23 cellular contexts compared by ENCODE assay signal in genomic region chr1:63843884-63844283, GRCh38.
DNase-seq lines count a peak whose midpoint lies in the region; ATAC-seq, FAIRE-seq and TF ChIP-seq lines count a peak whose summit lies in the region.
"Had no signal": no experiment of that assay in that cellular context is flagged by ENCODE, and none has a peak within 500 bp of the region (broad histone marks: within the 10 kb centered on the region; RNA-seq: fewer than 3 reads in every experiment).

No MANE protein-coding gene starts in this region.

- H3K18ac ChIP-seq in IMR-90 (ENCODE audit: low read depth, low read length), result no peak overlapping the region
- H3K18ac ChIP-seq in neuronal stem cell (ENCODE audit: low read length), result no peak overlapping the region
- H3K18ac ChIP-seq in mesenchymal stem cell (ENCODE audit: low read depth in 1 of 2, low read length in 2 of 2), result no peak overlapping the region

- dilution Hi-C loops in IMR-90 (cut with HindIII; ENCODE audit: low sequenced_read_pairs, unreplicated experiment), result no loop called here

- H2AK5ac ChIP-seq in IMR-90 (ENCODE audit: low read depth, low read length) (no peak overlapping the region), neuronal stem cell (ENCODE audit: low read depth, low read length) (no peak overlapping the region), mesenchymal stem cell (ENCODE audit: low read length, severe bottlenecking) (no peak overlapping the region)

- H2BK5ac ChIP-seq in IMR-90 (ENCODE audit: low read depth, low read length, poor library complexity, severe bottlenecking) (no peak overlapping the region), neuronal stem cell (ENCODE audit: low read length) (no peak overlapping the region), mesenchymal stem cell (ENCODE audit: low read depth, low read length, poor library complexity, severe bottlenecking) (no peak overlapping the region)

- DNase-seq in Caki2 (ENCODE audit: low read depth) (peak; percentile 11), IMR-90 (no peak), WTC11 (ENCODE audit: low spot score) (no peak), kidney tubule cell (ENCODE audit: low spot score) (peak; percentile 51), neuronal stem cell (ENCODE audit: low spot score) (no peak), H54 (ENCODE audit: insufficient read length, low spot score) (no peak), H4 (ENCODE audit: low spot score) (no peak), mesenchymal stem cell (no peak)
- DNase-seq: ACHN; activated CD4-positive, alpha-beta T cell treated with anti-CD3 and anti-CD28 coated beads, Interleukin-2, amount 50 U/mL, for 48 hours; activated effector memory CD4-positive, alpha-beta T cell treated with anti-CD3 and anti-CD28 coated beads, Interleukin-2, amount 50 U/mL, for 16 hours; adrenal gland; GOT3; kidney glomerular epithelial cell; naive thymus-derived CD8-positive, alpha-beta T cell; NCI-H1105 treated with DMSO at 0.1 percent for 48 hours; SIG-M5; sigmoid colon had no signal

- no peak for TF ChIP-seq RAD21 in IMR-90 (IDR thresholded peaks at IDR 0.05; ENCODE audit: low read length)

- H2BK12ac ChIP-seq in neuronal stem cell (ENCODE audit: low read length) (no peak overlapping the region), mesenchymal stem cell (ENCODE audit: low read length in 2 of 2) (no peak overlapping the region)

- H3K4me1 Mint-ChIP-seq in WTC11, result peaks cover 91% of the 10 kb centered on the region
- H3K4me1 Mint-ChIP-seq: memory B cell; naive thymus-derived CD8-positive, alpha-beta T cell had no signal

- no peak for FAIRE-seq in H54 (lab: Jason Lieb, UNC)

- H3K9me3 ChIP-seq in IMR-90 (ENCODE audit: control insufficient read depth, insufficient read depth, low read length), result no peaks in the 10 kb centered on the region
- H3K9me3 ChIP-seq in neuronal stem cell (replicated peaks in 1 of 2; ENCODE audit: control insufficient read depth in 2 of 2, insufficient read depth in 1 of 2, low read depth in 1 of 2, low read length in 2 of 2), result no peaks in the 10 kb centered on the region
- H3K9me3 ChIP-seq in mesenchymal stem cell (ENCODE audit: control insufficient read depth, low read length), result no peaks in the 10 kb centered on the region
- H3K9me3 ChIP-seq: adrenal gland, breast epithelium, sigmoid colon had no signal

- no peak overlapping the region for H4K5ac ChIP-seq in IMR-90 (ENCODE audit: low read depth, low read length)

- no peak overlapping the region; the same call in 1 of the 2 replicates for H3K4me3 Mint-ChIP-seq in WTC11
- H3K4me3 Mint-ChIP-seq: CD14-positive monocyte; memory B cell; naive thymus-derived CD8-positive, alpha-beta T cell had no signal

- H3K36me3 Mint-ChIP-seq in WTC11, result no peaks in the 10 kb centered on the region
- H3K36me3 Mint-ChIP-seq: CD14-positive monocyte; memory B cell; naive thymus-derived CD8-positive, alpha-beta T cell had no signal

- POLR2A ChIA-PET in IMR-90 (lab: Charles Lee; ENCODE audit: unreplicated experiment) (no interaction called here), WTC11 (lab: Charles Lee) (no interaction called here)

- no peak overlapping the region for H3K56ac ChIP-seq in IMR-90 (ENCODE audit: extremely low read depth, insufficient read depth, low read length)

- H3K27me3 Mint-ChIP-seq in WTC11 (ENCODE audit: low read depth), result no peaks in the 10 kb centered on the region

- H2AK9ac ChIP-seq in IMR-90 (replicated peaks; ENCODE audit: low read depth, low read length, poor library complexity), result peak overlapping the region; percentile 15

- in situ Hi-C loops in Caki2 (cut with HindIII; ENCODE audit: low pct_unique_long_range_greater_than_20kb, low sequenced_read_pairs), result no loop called here
- in situ Hi-C loops in IMR-90 (cut with MboI; ENCODE audit: low sequenced_read_pairs), result no loop called here

- H2BK15ac ChIP-seq in IMR-90 (ENCODE audit: low read depth, low read length), result no peak overlapping the region
- H2BK15ac ChIP-seq in neuronal stem cell (ENCODE audit: low read length), result no peak overlapping the region
- no peak overlapping the region for H2BK15ac ChIP-seq in mesenchymal stem cell (ENCODE audit: low read depth, poor library complexity, severe bottlenecking)

- H2BK120ac ChIP-seq in IMR-90 (ENCODE audit: low read depth, low read length) (no peak overlapping the region), neuronal stem cell (ENCODE audit: low read depth, low read length) (no peak overlapping the region), mesenchymal stem cell (ENCODE audit: low read depth, low read length) (no peak overlapping the region)

- H3K4me2 ChIP-seq in IMR-90 (ENCODE audit: low read depth, low read length) (no peak overlapping the region), neuronal stem cell (ENCODE audit: insufficient read depth, low read length, poor library complexity, severe bottlenecking) (no peak overlapping the region), mesenchymal stem cell (ENCODE audit: low read length, poor library complexity, severe bottlenecking) (no peak overlapping the region)

- TF ChIP-seq POLR2A in IMR-90 (IDR thresholded peaks at IDR 0.05; ENCODE audit: low read depth, low read length) (no peak), H54 (IDR thresholded peaks at IDR 0.05; ENCODE audit: low read depth, low read length) (no peak)

- H4K8ac ChIP-seq in IMR-90 (ENCODE audit: low read depth in 2 of 2, low read length in 2 of 2), result no peak overlapping the region
- H4K8ac ChIP-seq in neuronal stem cell (ENCODE audit: low read depth, low read length), result no peak overlapping the region
- no peak overlapping the region for H4K8ac ChIP-seq in mesenchymal stem cell (ENCODE audit: low read length)

- peaks cover 4% of the 10 kb centered on the region; the same call in 1 of the 2 replicates for H4K20me1 ChIP-seq in IMR-90 (ENCODE audit: insufficient read depth, low read length)

- H2AFZ ChIP-seq in IMR-90 (replicated peaks; ENCODE audit: low read length, poor library complexity) (no peak overlapping the region), neuronal stem cell (ENCODE audit: low read length) (no peak overlapping the region), mesenchymal stem cell (ENCODE audit: low read depth, low read length) (no peak overlapping the region)
- H2AFZ ChIP-seq: parathyroid adenoma had no signal

- H4K91ac ChIP-seq in IMR-90 (ENCODE audit: insufficient read depth, low read depth, low read length) (no peak overlapping the region), neuronal stem cell (ENCODE audit: low read depth, low read length, poor library complexity) (no peak overlapping the region), mesenchymal stem cell (ENCODE audit: low read length) (no peak overlapping the region)

- BruUV-seq in IMR-90 (replicated peaks; lab: Mats Ljungman, UMichigan), result no TSS peak

- H3K4me1 ChIP-seq in IMR-90 (ENCODE audit: control insufficient read depth, insufficient read depth, low read length) (peaks cover 1% of the 10 kb centered on the region; the same call in 1 of the 2 replicates), neuronal stem cell (ENCODE audit: control insufficient read depth in 2 of 2, insufficient read depth in 1 of 2, low read depth in 1 of 2, low read length in 2 of 2) (peaks cover 9 to 23% of the 10 kb centered on the region in 2 donors), mesenchymal stem cell (ENCODE audit: control insufficient read depth, insufficient read depth, low read depth, low read length) (no peaks in the 10 kb centered on the region)
- H3K4me1 ChIP-seq: adrenal gland, breast epithelium, parathyroid adenoma had no signal

- H3K9me1 ChIP-seq in IMR-90 (ENCODE audit: insufficient read depth, low read length), result no peaks in the 10 kb centered on the region

- no peak overlapping the region for H3K4me3 ChIP-seq in IMR-90 (ENCODE audit: insufficient read depth, low read depth, low read length)
- H3K4me3 ChIP-seq in neuronal stem cell (ENCODE audit: low read length in 2 of 2), result no peak overlapping the region
- H3K4me3 ChIP-seq in mesenchymal stem cell (ENCODE audit: insufficient read depth in 1 of 2, low read depth in 1 of 2, low read length in 2 of 2), result no peak overlapping the region
- H3K4me3 ChIP-seq: adrenal gland, breast epithelium, coronary artery, sigmoid colon had no signal

- H3K27me3 ChIP-seq in IMR-90 (ENCODE audit: control insufficient read depth, insufficient read depth, low read length) (no peaks in the 10 kb centered on the region; the same call in 1 of the 2 replicates), neuronal stem cell (ENCODE audit: control insufficient read depth in 3 of 3, insufficient read depth in 3 of 3, low read depth in 1 of 3, low read length in 3 of 3) (no peaks in the 10 kb centered on the region), mesenchymal stem cell (ENCODE audit: control insufficient read depth in 1 of 2, insufficient read depth in 1 of 2, low read length in 2 of 2) (no peaks in the 10 kb centered on the region)
- H3K27me3 ChIP-seq: adrenal gland, breast epithelium, sigmoid colon had no signal

- 90% methylated on average over 2 of the region's 2 CpGs; no CpG with 5 or more reads in 1 of the 2 experiments for WGBS in IMR-90 (ENCODE audit: extremely low coverage in 2 of 2, insufficient read length in 1 of 2), 2 experiments
- WGBS in neuronal stem cell (ENCODE audit: extremely low coverage in 2 of 2, insufficient read length in 2 of 2, insufficient replicate concordance in 1 of 2), 2 donors, result no CpG with 5 or more reads among the region's 2 CpGs
- 62% methylated on average over 2 of the region's 2 CpGs for WGBS in mesenchymal stem cell

- H3K23ac ChIP-seq in IMR-90 (ENCODE audit: low read depth, low read length) (no peak overlapping the region), neuronal stem cell (ENCODE audit: low read depth, low read length, poor library complexity) (no peak overlapping the region), mesenchymal stem cell (ENCODE audit: low read length in 2 of 2) (no peak overlapping the region)

- intact Hi-C loops in IMR-90 (cut with micrococcal nuclease), result no loop called here

- H3K14ac ChIP-seq in IMR-90 (replicated peaks; ENCODE audit: low read depth, low read length), result no peak overlapping the region
- H3K14ac ChIP-seq in neuronal stem cell (ENCODE audit: low read length), result no peak overlapping the region
- no peak overlapping the region for H3K14ac ChIP-seq in mesenchymal stem cell (ENCODE audit: low read length in 2 of 2)

- peak overlapping the region; percentile 35 for H3K27ac Mint-ChIP-seq in WTC11
- H3K27ac Mint-ChIP-seq: CD14-positive monocyte; memory B cell; naive thymus-derived CD8-positive, alpha-beta T cell had no signal

- CTCF ChIA-PET in IMR-90 (lab: Yijun Ruan, JAX) (no interaction called here), WTC11 (lab: Charles Lee) (interaction anchor here (0.7 to 2.0 kb wide), 12 partner anchors 9 to 351 kb away, joined by 3 to 6 read pairs (median 4); no protein-coding TSS in a partner anchor)

- H3K4ac ChIP-seq in IMR-90 (ENCODE audit: low read depth, low read length) (no peak overlapping the region), neuronal stem cell (ENCODE audit: low read length) (no peak overlapping the region), mesenchymal stem cell (ENCODE audit: low read depth in 1 of 2, low read length in 2 of 2) (no peak overlapping the region)

- H3K9ac ChIP-seq in IMR-90 (ENCODE audit: low read depth, low read length) (no peak overlapping the region), neuronal stem cell (ENCODE audit: low read depth, low read length, poor library complexity) (no peak overlapping the region), mesenchymal stem cell (ENCODE audit: low read length) (no peak overlapping the region)
- H3K9ac ChIP-seq: parathyroid adenoma had no signal

- ATAC-seq in IMR-90 (ENCODE audit: low read depth) (no peak), WTC11 (peak; percentile 78)
- ATAC-seq: naive thymus-derived CD8-positive, alpha-beta T cell had no signal

- H3K27ac ChIP-seq in IMR-90 (ENCODE audit: insufficient read depth, low read length) (no peak overlapping the region), neuronal stem cell (replicated peaks; ENCODE audit: low read length) (no peak overlapping the region), mesenchymal stem cell (ENCODE audit: low read length, poor library complexity, severe bottlenecking) (no peak overlapping the region)
- H3K27ac ChIP-seq: adrenal gland, breast epithelium, coronary artery, parathyroid adenoma had no signal

- no peaks in the 10 kb centered on the region for H3K9me3 Mint-ChIP-seq in WTC11
- H3K9me3 Mint-ChIP-seq: memory B cell; naive thymus-derived CD8-positive, alpha-beta T cell had no signal

- no peak overlapping the region for H2BK20ac ChIP-seq in IMR-90 (ENCODE audit: low read depth, low read length)

- H3K36me3 ChIP-seq in IMR-90 (ENCODE audit: control insufficient read depth, insufficient read depth, low read length) (no peaks in the 10 kb centered on the region), neuronal stem cell (replicated peaks in 1 of 2; ENCODE audit: control insufficient read depth in 2 of 2, insufficient read depth in 2 of 2, low read length in 2 of 2) (no peaks in the 10 kb centered on the region), mesenchymal stem cell (ENCODE audit: control insufficient read depth in 1 of 2, insufficient read depth in 2 of 2, low read depth in 1 of 2, low read length in 2 of 2) (no peaks in the 10 kb centered on the region)
- H3K36me3 ChIP-seq: adrenal gland, breast epithelium, sigmoid colon had no signal

- H3K79me1 ChIP-seq in IMR-90 (ENCODE audit: low read depth in 1 of 2, low read length in 2 of 2) (no peaks in the 10 kb centered on the region), neuronal stem cell (ENCODE audit: low read depth, low read length) (no peaks in the 10 kb centered on the region), mesenchymal stem cell (replicated peaks; ENCODE audit: low read length, poor library complexity, severe bottlenecking) (peaks cover 22% of the 10 kb centered on the region)

- TF ChIP-seq CTCF in IMR-90 (conservative IDR thresholded peaks at IDR 0.05; ENCODE audit: low read depth, low read length), result no peak
- no peak for TF ChIP-seq CTCF in WTC11 (IDR thresholded peaks at IDR 0.05)

Comparison
In these comparisons a context has a peak if more than half of its experiments do, and no peak if none do; other contexts are left out.
1. DNase-seq: peak in Caki2 (single experiment) and kidney tubule cell (single experiment); none in IMR-90 (single experiment), WTC11 (single experiment), neuronal stem cell (single experiment), H54 (single experiment), H4 (single experiment) and mesenchymal stem cell (single experiment).